In genomic region chr4:102302762-102303161, GRCh38 we compare ENCODE assay signal across 21 cellular contexts.
"Had no signal": no experiment of that assay in that cellular context is flagged by ENCODE, and none has a peak within 500 bp of the region (broad histone marks: within the 10 kb centered on the region; RNA-seq: fewer than 3 reads in every experiment).

No MANE protein-coding gene starts in this region.

- H3K4me3 Mint-ChIP-seq: activated CD4-positive, alpha-beta T cell treated with anti-CD3 and anti-CD28 coated beads for 36 hours; T-cell had no signal

- H3K4me3 ChIP-seq: ascending aorta, body of pancreas, SK-N-MC had no signal

- H3K9me3 Mint-ChIP-seq: T-cell had no signal

- H3K27ac Mint-ChIP-seq: activated CD4-positive, alpha-beta T cell treated with anti-CD3 and anti-CD28 coated beads for 36 hours; T-cell had no signal

- ATAC-seq: activated CD4-positive, alpha-beta T cell treated with anti-CD3 and anti-CD28 coated beads for 36 hours; body of pancreas; T-cell had no signal

- H3K27me3 Mint-ChIP-seq: activated CD4-positive, alpha-beta T cell treated with anti-CD3 and anti-CD28 coated beads for 36 hours; T-cell had no signal

- DNase-seq: activated CD4-positive, alpha-beta T cell treated with anti-CD3 and anti-CD28 coated beads for 36 hours; activated CD4-positive, alpha-beta T cell treated with anti-CD3 and anti-CD28 coated beads, Interleukin-2, amount 50 U/mL, for 4 hours; activated CD4-positive, CD25-positive, alpha-beta regulatory T cell; activated CD8-positive, alpha-beta memory T cell treated with anti-CD3 and anti-CD28 coated beads for 24 hours; activated effector memory CD4-positive, alpha-beta T cell treated with Interleukin-2 at 50 U/mL for 16 hours; activated naive CD4-positive, alpha-beta T cell; activated T-cell treated with anti-CD3 and anti-CD28 coated beads, Interleukin-2, amount 50 U/mL, for 48 hours; amniotic stem cell; body of pancreas; central memory CD4-positive, alpha-beta T cell; NCI-H1048; NCI-H146; NCI-H1930; NCI-H345; NCI-H510A; NCI-H526 treated with DMSO at 0.1 percent for 48 hours; SIG-M5; T-cell had no signal

- H3K27ac ChIP-seq: ascending aorta, body of pancreas, SK-N-MC, VCaP had no signal
